In the genomic region with DNA sequence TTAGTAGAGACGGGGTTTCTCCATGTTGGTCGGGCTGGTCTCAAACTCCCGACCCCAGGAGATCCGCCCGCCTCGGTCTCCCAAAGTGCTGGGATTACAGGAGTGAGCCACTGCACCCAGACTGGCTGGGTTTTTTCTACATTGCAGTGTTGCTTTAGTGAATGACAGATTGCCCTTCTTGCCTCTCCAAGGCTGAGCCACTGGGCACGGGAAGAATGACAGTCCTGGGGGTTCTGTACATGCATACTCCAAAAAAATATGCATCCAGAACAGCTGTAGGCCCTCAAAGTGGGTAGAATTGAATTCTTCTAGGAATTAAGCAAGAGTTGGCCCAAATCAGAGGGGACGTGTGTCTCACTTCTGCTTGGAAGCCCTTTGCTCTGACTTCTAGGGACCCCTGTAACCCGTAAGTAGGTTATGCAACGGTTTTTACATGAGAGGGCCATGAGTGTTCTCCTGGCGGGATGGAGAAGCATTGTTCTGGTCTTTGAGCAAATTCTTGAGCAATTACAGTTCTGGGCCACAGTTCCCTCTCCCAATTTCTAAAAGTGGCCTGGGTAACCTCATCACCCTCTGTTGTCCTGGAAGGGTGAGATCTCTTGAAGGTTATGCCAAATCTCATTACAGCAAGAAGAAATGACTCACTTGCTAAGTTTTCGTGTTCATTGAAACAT, we compare ENCODE assay signal across 8 cellular contexts. TPM values are rescaled to one million over a fixed set of nuclear protein-coding genes. Genes with fewer than 3 reads are reported as not detected.
A peak's percentile ranks its signal among the peaks of the same experiment; 100 is the strongest.
DNase-seq lines count a peak whose midpoint lies in the region; ATAC-seq, FAIRE-seq and TF ChIP-seq lines count a peak whose summit lies in the region.

No MANE protein-coding gene starts in this region.

- H3K27me3 Mint-ChIP-seq in activated naive CD4-positive, alpha-beta T cell treated with anti-CD3 and anti-CD28 coated beads, Interleukin-2, amount 50 U/mL, for 24 hours = peaks cover 17% of the 10 kb centered on the region

- no peaks in the 10 kb centered on the region for H3K27me3 ChIP-seq in body of pancreas
- peaks cover 0 to 4% of the 10 kb centered on the region in 2 experiments; a peak in 1 of 5 replicates for H3K27me3 ChIP-seq in HepG2 (ENCODE audit: control insufficient read depth in 1 of 2, insufficient read depth in 2 of 2, low read length in 2 of 2)
- H3K27me3 ChIP-seq in vagina = no peaks in the 10 kb centered on the region

- in situ Hi-C loops in HepG2 (cut with HindIII; ENCODE audit: extremely low pct_ligation_motif_present, low pct_unique_long_range_greater_than_20kb) = no loop called here

- 0 out of 4 replicates have a peak, but pooled peaks of 1 of the 2 experiments have one; percentile 21 for TF ChIP-seq EP300 in HepG2 (IDR thresholded peaks at IDR 0.05; ENCODE audit: low read depth in 2 of 2, low read length in 2 of 2)
- TF ChIP-seq EP300 in HepG2 (CRISPR knock-in tag; IDR thresholded peaks at IDR 0.05; ENCODE audit: borderline replicate concordance) = no peak

- peaks cover 54% of the 10 kb centered on the region for H3K4me1 Mint-ChIP-seq in activated naive CD4-positive, alpha-beta T cell treated with anti-CD3 and anti-CD28 coated beads, Interleukin-2, amount 50 U/mL, for 24 hours

- peak overlapping the region; percentile 94 for H3K4me2 ChIP-seq in HepG2 (ENCODE audit: low read depth, low read length)

- TF ChIP-seq CTCF in body of pancreas (IDR thresholded peaks at IDR 0.05) (no peak), HepG2 (CRISPR knock-in tag; IDR thresholded peaks at IDR 0.05) (no peak), vagina (IDR thresholded peaks at IDR 0.05) (peak in 1 of 3 experiments; percentile 14)

- H3K9me3 ChIP-seq in body of pancreas (no peaks in the 10 kb centered on the region), HepG2 (ENCODE audit: low read length) (no peaks in the 10 kb centered on the region), vagina (no peaks in the 10 kb centered on the region)

- TF ChIP-seq POLR2A in body of pancreas (IDR thresholded peaks at IDR 0.05) = no peak
- no peak for TF ChIP-seq POLR2A in HepG2 (IDR thresholded peaks at IDR 0.05; ENCODE audit: insufficient read depth in 1 of 2, low read depth in 2 of 2, low read length in 2 of 2)
- no peak for TF ChIP-seq POLR2A in vagina (IDR thresholded peaks at IDR 0.05)

- no peak overlapping the region for H3K4me3 ChIP-seq in body of pancreas
- peak overlapping the region; percentile 84 to 100 (median 100) for H3K4me3 ChIP-seq in HepG2 (replicated peaks in 1 of 3; ENCODE audit: insufficient read depth in 1 of 3, low read depth in 2 of 3, low read length in 3 of 3)
- H3K4me3 ChIP-seq in vagina = peak overlapping the region; percentile 97 to 99

- H3K9ac ChIP-seq in HepG2 (ENCODE audit: insufficient read depth, low read depth, low read length) = peak overlapping the region; percentile 99

- FAIRE-seq in HepG2 (lab: Jason Lieb, UNC) = peak; percentile 49

- POLR2A ChIA-PET in HepG2 (lab: Yijun Ruan, JAX) = interaction anchor here (1.5 to 4.6 kb wide), 7 partner anchors 7 to 198 kb away, joined by 4 to 63 read pairs (median 28); no protein-coding TSS in a partner anchor

- 57 to 64% methylated on average over 9 to 12 of the region's 12 CpGs for WGBS in body of pancreas, 2 donors
- WGBS in HepG2 (ENCODE audit: low lambda C conversion rate) = 16% methylated on average over 12 of the region's 12 CpGs

- no peak for TF ChIP-seq RAD21 in HepG2 (CRISPR knock-in tag; IDR thresholded peaks at IDR 0.05)

- peaks cover 41% of the 10 kb centered on the region for H4K20me1 ChIP-seq in HepG2 (ENCODE audit: insufficient read depth, low read length)

- peaks cover 6% of the 10 kb centered on the region for H3K36me3 Mint-ChIP-seq in activated naive CD4-positive, alpha-beta T cell treated with anti-CD3 and anti-CD28 coated beads, Interleukin-2, amount 50 U/mL, for 24 hours
- H3K36me3 Mint-ChIP-seq in activated naive CD4-positive, alpha-beta T cell treated with anti-CD3 and anti-CD28 coated beads, Interleukin-2, amount 50 U/mL, for 72 hours = peaks cover 36 to 44% of the 10 kb centered on the region in 2 donors

- H3K27ac Mint-ChIP-seq in activated naive CD4-positive, alpha-beta T cell treated with anti-CD3 and anti-CD28 coated beads, Interleukin-2, amount 50 U/mL, for 24 hours = no peak overlapping the region
- H3K27ac Mint-ChIP-seq in activated naive CD4-positive, alpha-beta T cell treated with anti-CD3 and anti-CD28 coated beads, Interleukin-2, amount 50 U/mL, for 72 hours = no peak overlapping the region

- no peaks in the 10 kb centered on the region for H3K9me3 Mint-ChIP-seq in activated naive CD4-positive, alpha-beta T cell treated with anti-CD3 and anti-CD28 coated beads, Interleukin-2, amount 50 U/mL, for 24 hours
- H3K9me3 Mint-ChIP-seq in activated naive CD4-positive, alpha-beta T cell treated with anti-CD3 and anti-CD28 coated beads, Interleukin-2, amount 50 U/mL, for 72 hours = no peaks in the 10 kb centered on the region

- intact Hi-C loops in body of pancreas (cut with DNase I) = no loop called here
- intact Hi-C loops in HepG2 (cut with micrococcal nuclease; ENCODE audit: unreplicated experiment) = loop anchor here (5.0 to 10.0 kb wide), 4 partner anchors 36 to 184 kb away; a partner anchor contains a TSS
- intact Hi-C loops in vagina (cut with DNase I) = no loop called here

- BruUV-seq in HepG2 (replicated peaks; lab: Mats Ljungman, UMichigan) = no TSS peak

- ATAC-seq in activated naive CD4-positive, alpha-beta T cell treated with anti-CD3 and anti-CD28 coated beads, Interleukin-2, amount 50 U/mL, for 72 hours = no peak
- no peak for ATAC-seq in body of pancreas
- no peak for ATAC-seq in HepG2
- no peak for ATAC-seq in left lobe of liver

- DNase-seq in activated naive CD4-positive, alpha-beta T cell treated with anti-CD3 and anti-CD28 coated beads, Interleukin-2, amount 50 U/mL, for 72 hours (ENCODE audit: low spot score in 2 of 2) = no peak
- DNase-seq in body of pancreas = no peak
- DNase-seq in HepG2 (ENCODE audit: low spot score) = no peak
- peak in 1 of 2 donors; percentile 97 for DNase-seq in vagina (ENCODE audit: extremely low spot score in 2 of 2)
- no peak for DNase-seq in hippocampal formation (lab: John Stamatoyannopoulos, UW)
- DNase-seq in activated CD4-positive, CD25-positive, alpha-beta regulatory T cell treated with anti-CD3 and anti-CD28 coated beads, Interleukin-2, amount 50 U/mL, for 72 hours = no peak
- no peak for DNase-seq in left lobe of liver (ENCODE audit: low spot score)

- peak overlapping the region; percentile 89 to 98 (median 96) for H3K27ac ChIP-seq in body of pancreas
- H3K27ac ChIP-seq in HepG2 (ENCODE audit: extremely low read length, insufficient read depth, low read length) = peak overlapping the region; percentile 92
- peak overlapping the region; percentile 97 for H3K27ac ChIP-seq in vagina

- CTCF ChIA-PET in HepG2 (lab: Yijun Ruan, JAX; ENCODE audit: low intra/inter-chr PET ratio, low total read pairs) = no interaction called here

- no peak overlapping the region for H2AFZ ChIP-seq in HepG2 (ENCODE audit: low read length)

- H3K4me1 ChIP-seq in body of pancreas (peaks cover 74% of the 10 kb centered on the region), HepG2 (ENCODE audit: insufficient read depth, low read length) (peaks cover 68% of the 10 kb centered on the region), vagina (peaks cover 78% of the 10 kb centered on the region)

- H3K36me3 ChIP-seq in body of pancreas (replicated peaks in 1 of 2; ENCODE audit: insufficient read depth in 1 of 2, low read depth in 2 of 2) (no peaks in the 10 kb centered on the region), HepG2 (replicated peaks in 1 of 2; ENCODE audit: control insufficient read depth in 1 of 2, insufficient read depth in 2 of 2, low read length in 2 of 2) (peaks cover 2 to 19% of the 10 kb centered on the region in 2 experiments; a peak in 4 of 5 replicates), vagina (no peaks in the 10 kb centered on the region)

- peak overlapping the region; percentile 30 for H3K4me3 Mint-ChIP-seq in activated naive CD4-positive, alpha-beta T cell treated with anti-CD3 and anti-CD28 coated beads, Interleukin-2, amount 50 U/mL, for 24 hours

- H3K79me2 ChIP-seq in HepG2 (ENCODE audit: insufficient read depth, low read length) = peaks cover 83% of the 10 kb centered on the region

RNA-seq across cellular contexts. Expression of a gene that starts 3.6 kb away (rescaled TPM):
- total RNA-seq in activated naive CD4-positive, alpha-beta T cell treated with anti-CD3 and anti-CD28 coated beads, Interleukin-2, amount 50 U/mL, for 72 hours = 100 to 1,000 TPM; 181 to 204 TPM
- total RNA-seq in body of pancreas (100 to 1,000 TPM; 143 to 148 TPM), HepG2 (2016; rRNA removed; fragmentation: Illumina TruSeq; extraction: Trizol) (167 and 192 TPM in 2 replicates), vagina (513 TPM), left lobe of liver (156 TPM)
- total RNA-seq in HepG2 (2016; cell fraction: cytosol; rRNA removed; fragmentation: Illumina TruSeq; extraction: Trizol; ENCODE audit: low read depth) = 13.8 and 15.0 TPM in 2 replicates
- total RNA-seq in HepG2 (2016; cell fraction: insoluble cytoplasmic fraction; rRNA removed; fragmentation: Illumina TruSeq; extraction: Trizol) = 122 and 176 TPM in 2 replicates
- 28.6 and 34.1 TPM in 2 replicates for total RNA-seq in HepG2 (2016; cell fraction: membrane; rRNA removed; fragmentation: Illumina TruSeq; extraction: Trizol)
- 148 and 165 TPM in 2 replicates for total RNA-seq in HepG2 (2016; cell fraction: nucleus; rRNA removed; fragmentation: Illumina TruSeq; extraction: Trizol)
- 171 and 223 TPM in 2 replicates for polyA plus RNA-seq in HepG2 (2011; rRNA removed)
- polyA plus RNA-seq in HepG2 (2011; cell fraction: cytosol; rRNA removed) = 82.2 and 91.7 TPM in 2 replicates
- 437 and 620 TPM in 2 replicates for polyA plus RNA-seq in HepG2 (2011; cell fraction: nucleus; rRNA removed)
- 222 and 260 TPM in 2 replicates for polyA plus RNA-seq in HepG2 (2012)
- 5.8 and 8.5 TPM in 2 replicates for polyA plus RNA-seq in HepG2 (2016; cell fraction: cytosol; fragmentation: Illumina TruSeq; extraction: Trizol; ENCODE audit: low read depth)
- 192 and 256 TPM in 2 replicates for polyA plus RNA-seq in HepG2 (2016; cell fraction: insoluble cytoplasmic fraction; fragmentation: Illumina TruSeq; extraction: Trizol; ENCODE audit: low read depth)
- polyA plus RNA-seq in HepG2 (2016; cell fraction: membrane; fragmentation: Illumina TruSeq; extraction: Trizol; ENCODE audit: low read depth) = 20.9 and 27.6 TPM in 2 replicates
- 435 and 441 TPM in 2 replicates for polyA plus RNA-seq in HepG2 (2016; cell fraction: nucleus; fragmentation: Illumina TruSeq; extraction: Trizol; ENCODE audit: insufficient read depth, low read depth)
- polyA minus RNA-seq in HepG2 (2011; rRNA and poly(A)+ RNA removed; ENCODE audit: low replicate concordance) = 172 and 192 TPM in 2 replicates
- polyA minus RNA-seq in HepG2 (2011; cell fraction: cytosol; rRNA and poly(A)+ RNA removed) = 86.2 and 95.5 TPM in 2 replicates
- 73.1 and 75.2 TPM in 2 replicates for polyA minus RNA-seq in HepG2 (2011; cell fraction: nucleus; rRNA and poly(A)+ RNA removed)

RNA-seq across cellular contexts. Expression of a gene that starts 32.1 kb away (rescaled TPM):
- total RNA-seq in activated naive CD4-positive, alpha-beta T cell treated with anti-CD3 and anti-CD28 coated beads, Interleukin-2, amount 50 U/mL, for 72 hours = 100 to 1,000 TPM; 282 to 299 TPM
- total RNA-seq in body of pancreas = 100 to 1,000 TPM; 108 to 169 TPM
- total RNA-seq in HepG2 (2016; rRNA removed; fragmentation: Illumina TruSeq; extraction: Trizol) = 258 and 351 TPM in 2 replicates
- total RNA-seq in HepG2 (2016; cell fraction: cytosol; rRNA removed; fragmentation: Illumina TruSeq; extraction: Trizol; ENCODE audit: low read depth) = 100 and 104 TPM in 2 replicates
- 260 and 364 TPM in 2 replicates for total RNA-seq in HepG2 (2016; cell fraction: insoluble cytoplasmic fraction; rRNA removed; fragmentation: Illumina TruSeq; extraction: Trizol)
- 174 and 175 TPM in 2 replicates for total RNA-seq in HepG2 (2016; cell fraction: membrane; rRNA removed; fragmentation: Illumina TruSeq; extraction: Trizol)
- total RNA-seq in HepG2 (2016; cell fraction: nucleus; rRNA removed; fragmentation: Illumina TruSeq; extraction: Trizol) = 92.4 TPM in 2 replicates
- 179 and 230 TPM in 2 replicates for polyA plus RNA-seq in HepG2 (2011; rRNA removed)
- polyA plus RNA-seq in HepG2 (2011; cell fraction: cytosol; rRNA removed) = 271 and 427 TPM in 2 replicates
- 210 and 224 TPM in 2 replicates for polyA plus RNA-seq in HepG2 (2011; cell fraction: nucleus; rRNA removed)
- 171 and 172 TPM in 2 replicates for polyA plus RNA-seq in HepG2 (2012)
- 106 and 109 TPM in 2 replicates for polyA plus RNA-seq in HepG2 (2016; cell fraction: cytosol; fragmentation: Illumina TruSeq; extraction: Trizol; ENCODE audit: low read depth)
- 349 and 386 TPM in 2 replicates for polyA plus RNA-seq in HepG2 (2016; cell fraction: insoluble cytoplasmic fraction; fragmentation: Illumina TruSeq; extraction: Trizol; ENCODE audit: low read depth)
- polyA plus RNA-seq in HepG2 (2016; cell fraction: membrane; fragmentation: Illumina TruSeq; extraction: Trizol; ENCODE audit: low read depth) = 161 and 168 TPM in 2 replicates
- 163 and 169 TPM in 2 replicates for polyA plus RNA-seq in HepG2 (2016; cell fraction: nucleus; fragmentation: Illumina TruSeq; extraction: Trizol; ENCODE audit: insufficient read depth, low read depth)
- polyA minus RNA-seq in HepG2 (2011; rRNA and poly(A)+ RNA removed; ENCODE audit: low replicate concordance) = 199 and 296 TPM in 2 replicates
- 94.6 and 127 TPM in 2 replicates for polyA minus RNA-seq in HepG2 (2011; cell fraction: cytosol; rRNA and poly(A)+ RNA removed)
- 43.4 and 51.5 TPM in 2 replicates for polyA minus RNA-seq in HepG2 (2011; cell fraction: nucleus; rRNA and poly(A)+ RNA removed)
- total RNA-seq in vagina = 349 TPM
- 106 TPM for total RNA-seq in left lobe of liver

RNA-seq across cellular contexts. Expression of a gene that starts 33.3 kb away (rescaled TPM):
- 100 to 1,000 TPM; 225 to 247 TPM for total RNA-seq in activated naive CD4-positive, alpha-beta T cell treated with anti-CD3 and anti-CD28 coated beads, Interleukin-2, amount 50 U/mL, for 72 hours
- total RNA-seq in body of pancreas = 1 to 10 TPM; 2.0 to 2.9 TPM
- total RNA-seq in HepG2 (2016; rRNA removed; fragmentation: Illumina TruSeq; extraction: Trizol) = 0.89 TPM in 1 of 2 replicates, not detected in the other
- not detected in 2 replicates for total RNA-seq in HepG2 (2016; cell fraction: cytosol; rRNA removed; fragmentation: Illumina TruSeq; extraction: Trizol; ENCODE audit: low read depth)
- total RNA-seq in HepG2 (2016; cell fraction: insoluble cytoplasmic fraction; rRNA removed; fragmentation: Illumina TruSeq; extraction: Trizol) = 0.39 and 0.41 TPM in 2 replicates
- 0.19 and 0.62 TPM in 2 replicates for total RNA-seq in HepG2 (2016; cell fraction: membrane; rRNA removed; fragmentation: Illumina TruSeq; extraction: Trizol)
- total RNA-seq in HepG2 (2016; cell fraction: nucleus; rRNA removed; fragmentation: Illumina TruSeq; extraction: Trizol) = 0.60 TPM in 1 of 2 replicates, not detected in the other
- 0.24 and 0.35 TPM in 2 replicates for polyA plus RNA-seq in HepG2 (2011; rRNA removed)
- polyA plus RNA-seq in HepG2 (2011; cell fraction: cytosol; rRNA removed) = 0.05 and 0.31 TPM in 2 replicates
- polyA plus RNA-seq in HepG2 (2011; cell fraction: nucleus; rRNA removed) = 2.1 and 2.6 TPM in 2 replicates
- polyA plus RNA-seq in HepG2 (2012) = 0.44 and 0.64 TPM in 2 replicates
- polyA plus RNA-seq in HepG2 (2016; cell fraction: cytosol; fragmentation: Illumina TruSeq; extraction: Trizol; ENCODE audit: low read depth) = not detected in 2 replicates
- polyA plus RNA-seq in HepG2 (2016; cell fraction: insoluble cytoplasmic fraction; fragmentation: Illumina TruSeq; extraction: Trizol; ENCODE audit: low read depth) = 0.52 TPM in 1 of 2 replicates, not detected in the other
- not detected in 2 replicates for polyA plus RNA-seq in HepG2 (2016; cell fraction: membrane; fragmentation: Illumina TruSeq; extraction: Trizol; ENCODE audit: low read depth)
- 1.4 and 3.1 TPM in 2 replicates for polyA plus RNA-seq in HepG2 (2016; cell fraction: nucleus; fragmentation: Illumina TruSeq; extraction: Trizol; ENCODE audit: insufficient read depth, low read depth)
- polyA minus RNA-seq in HepG2 (2011; rRNA and poly(A)+ RNA removed; ENCODE audit: low replicate concordance) = 0.91 TPM in 1 of 2 replicates, not detected in the other
- polyA minus RNA-seq in HepG2 (2011; cell fraction: cytosol; rRNA and poly(A)+ RNA removed) = not detected in 2 replicates
- polyA minus RNA-seq in HepG2 (2011; cell fraction: nucleus; rRNA and poly(A)+ RNA removed) = not detected in 2 replicates
- total RNA-seq in vagina = 47.9 TPM
- total RNA-seq in left lobe of liver = 3.5 TPM

Comparison
In these comparisons a context has a peak if more than half of its experiments do, and no peak if none do; other contexts are left out.
1. H3K4me3 ChIP-seq: peak in HepG2 (3 of 3) and vagina (2 of 2); none in body of pancreas (0 of 2).
2. RNA of a gene that starts 33.3 kb away (total RNA-seq): 225 to 247 TPM in activated naive CD4-positive, alpha-beta T cell treated with anti-CD3 and anti-CD28 coated beads, Interleukin-2, amount 50 U/mL, for 72 hours and 47.9 TPM in vagina (single experiment); 3.5 TPM in left lobe of liver (single experiment), 2.0 to 2.9 TPM in body of pancreas and 0.19 to 0.89 TPM in HepG2; every median in the first group is over 10 times any median in the second.
3. Peak in every context shown above with its lines, with median percentiles within 50 percentile points of each other: H3K27ac ChIP-seq.